Comparison of ENCODE assay signal across 1 cellular context in genomic region chr16:11188801-11189740, GRCh38.
TF ChIP-seq lines count a peak whose summit lies in the region.

No MANE protein-coding gene starts in this region.

TF ChIP-seq in H1, 55 proteins besides CTCF, POLR2A, EP300 and RAD21:
- TF ChIP-seq CHD7 (IDR thresholded peaks at IDR 0.05; ENCODE audit: insufficient replicate concordance, low read length) (no peak), SAP30 (IDR thresholded peaks at IDR 0.05; ENCODE audit: insufficient read depth, insufficient replicate concordance, low read length) (no peak), NANOG (IDR thresholded peaks at IDR 0.05; ENCODE audit: insufficient read depth, low read depth, low read length, poor library complexity, severe bottlenecking) (no peak), RXRA (IDR thresholded peaks at IDR 0.05; ENCODE audit: insufficient read depth, low read depth, low read length) (no peak), PHF8 (conservative IDR thresholded peaks at IDR 0.05; ENCODE audit: low read depth, low read length) (no peak), BACH1 (IDR thresholded peaks at IDR 0.05; ENCODE audit: low read length) (no peak), SP2 (IDR thresholded peaks at IDR 0.05; ENCODE audit: low read length) (no peak), BCL11A (IDR thresholded peaks at IDR 0.05; ENCODE audit: low read depth in 2 of 2, low read length in 2 of 2) (no peak), CREB1 (IDR thresholded peaks at IDR 0.05) (no peak)
